9 cellular contexts compared by ENCODE assay signal in genomic region chr2:28868611-28869010, GRCh38. TPM values are rescaled to one million over a fixed set of nuclear protein-coding genes. Genes with fewer than 3 reads are reported as not detected.
A peak's percentile ranks its signal among the peaks of the same experiment; 100 is the strongest.
DNase-seq lines count a peak whose midpoint lies in the region; ATAC-seq and TF ChIP-seq lines count a peak whose summit lies in the region.
"Had no signal": no experiment of that assay in that cellular context is flagged by ENCODE, and none has a peak within 500 bp of the region (broad histone marks: within the 10 kb centered on the region; RNA-seq: fewer than 3 reads in every experiment).

No MANE protein-coding gene starts in this region.

- H3K4me3 Mint-ChIP-seq in IgD-negative memory B cell (peak overlapping the region; percentile 56 to 100 (median 84)), MCF 10A (ENCODE audit: unreplicated experiment) (peak overlapping the region; percentile 92)
- peak overlapping the region; percentile 61 to 95 (median 80) for H3K4me3 Mint-ChIP-seq in naive thymus-derived CD8-positive, alpha-beta T cell

- DNase-seq in BJ (ENCODE audit: low read depth) (no peak), MCF 10A (ENCODE audit: unreplicated experiment) (no peak), foreskin keratinocyte (no peak), amniotic stem cell (lab: John Stamatoyannopoulos, UW) (no peak), nucleus accumbens (lab: John Stamatoyannopoulos, UW) (no peak), mucosa of descending colon (no peak)
- no peak for DNase-seq in naive thymus-derived CD8-positive, alpha-beta T cell
- DNase-seq: NCI-H748 treated with DMSO at 0.1 percent for 48 hours had no signal

- H3K36me3 ChIP-seq in BJ (ENCODE audit: control insufficient read depth, insufficient read depth, low read length) (no peaks in the 10 kb centered on the region; the same call in 1 of the 2 replicates), mucosa of descending colon (ENCODE audit: low read depth) (no peaks in the 10 kb centered on the region)

- H3K27me3 Mint-ChIP-seq in IgD-negative memory B cell, result no peaks in the 10 kb centered on the region
- H3K27me3 Mint-ChIP-seq in MCF 10A (ENCODE audit: insufficient read depth, unreplicated experiment), result no peaks in the 10 kb centered on the region
- H3K27me3 Mint-ChIP-seq in naive thymus-derived CD8-positive, alpha-beta T cell, result no peaks in the 10 kb centered on the region

- H3K27me3 ChIP-seq in BJ (ENCODE audit: control insufficient read depth, insufficient read depth, low read length) (no peaks in the 10 kb centered on the region), foreskin keratinocyte (no peaks in the 10 kb centered on the region)

- intact Hi-C loops in MCF 10A (cut with micrococcal nuclease), result loop anchor here (1.0 kb wide), 1 partner anchor 31 kb away; no protein-coding TSS in a partner anchor
- intact Hi-C loops in mucosa of descending colon (cut with DNase I, micrococcal nuclease), result no loop called here

- CTCF ChIA-PET in BJ (lab: Yijun Ruan, JAX) (interaction anchor here (1.0 kb wide), 1 partner anchor 35 kb away, joined by 3 read pairs; no protein-coding TSS in a partner anchor), MCF 10A (lab: Yijun Ruan, JAX) (interaction anchor here (1.0 kb wide), 1 partner anchor 10 kb away, joined by 4 read pairs; no protein-coding TSS in a partner anchor)

- no peak overlapping the region for H3K27ac ChIP-seq in foreskin keratinocyte

- H3K4me3 ChIP-seq in BJ (ENCODE audit: low read depth, low read length) (peak overlapping the region; percentile 23), mucosa of descending colon (no peak overlapping the region)

- no TSS peak for BruUV-seq in MCF 10A (replicated peaks; lab: Mats Ljungman, UMichigan)

- H3K27ac Mint-ChIP-seq in IgD-negative memory B cell, result no peak overlapping the region
- peak overlapping the region; percentile 18 for H3K27ac Mint-ChIP-seq in MCF 10A (ENCODE audit: low read depth, unreplicated experiment)
- H3K27ac Mint-ChIP-seq in naive thymus-derived CD8-positive, alpha-beta T cell, result peak overlapping the region in 5 of 10 donors; percentile 2 to 68 (median 40)

- peaks cover 23 to 36% (median 35%) of the 10 kb centered on the region in 3 donors for H3K4me1 Mint-ChIP-seq in IgD-negative memory B cell
- peaks cover 24% of the 10 kb centered on the region for H3K4me1 Mint-ChIP-seq in MCF 10A (ENCODE audit: insufficient read depth, unreplicated experiment)
- H3K4me1 Mint-ChIP-seq in naive thymus-derived CD8-positive, alpha-beta T cell, result peaks cover 20 to 58% (median 51%) of the 10 kb centered on the region in 4 donors

- H3K4me1 ChIP-seq in foreskin keratinocyte (no peaks in the 10 kb centered on the region), mucosa of descending colon (ENCODE audit: low read depth) (peaks cover 18% of the 10 kb centered on the region)

- POLR2A ChIA-PET in BJ (lab: Charles Lee), result interaction anchor here (0.6 kb wide), 1 partner anchor 42 kb away, joined by 3 read pairs; no protein-coding TSS in a partner anchor
- POLR2A ChIA-PET in MCF 10A (lab: Yijun Ruan, JAX), result interaction anchor here (0.7 to 5.5 kb wide), 11 partner anchors 9 to 113 kb away, joined by 3 to 79 read pairs (median 8); partner anchors contain the start of gene WDR43
- POLR2A ChIA-PET in naive thymus-derived CD8-positive, alpha-beta T cell (lab: Charles Lee), result interaction anchor here (4.3 kb wide), 1 partner anchor 25 kb away, joined by 94 read pairs; the partner anchor contains the start of gene WDR43

- TF ChIP-seq CTCF in BJ (IDR thresholded peaks at IDR 0.05; ENCODE audit: insufficient read depth, low read depth, low read length), result no peak
- no peak for TF ChIP-seq CTCF in MCF 10A (IDR thresholded peaks at IDR 0.05; ENCODE audit: unreplicated experiment)
- no peak for TF ChIP-seq CTCF in foreskin keratinocyte (conservative IDR thresholded peaks at IDR 0.05)
- TF ChIP-seq CTCF in mucosa of descending colon (IDR thresholded peaks at IDR 0.05), result no peak

- ATAC-seq in naive thymus-derived CD8-positive, alpha-beta T cell, result no peak
- no peak for ATAC-seq in foreskin keratinocyte
- no peak for ATAC-seq in mucosa of descending colon

- H3K9me3 ChIP-seq in mucosa of descending colon, result no peaks in the 10 kb centered on the region

- H3K9me3 Mint-ChIP-seq in IgD-negative memory B cell (no peaks in the 10 kb centered on the region), MCF 10A (ENCODE audit: unreplicated experiment) (no peaks in the 10 kb centered on the region)
- H3K9me3 Mint-ChIP-seq in naive thymus-derived CD8-positive, alpha-beta T cell, result no peaks in the 10 kb centered on the region

- H3K36me3 Mint-ChIP-seq in IgD-negative memory B cell (peaks cover 5% of the 10 kb centered on the region), MCF 10A (ENCODE audit: insufficient read depth, unreplicated experiment) (no peaks in the 10 kb centered on the region)
- H3K36me3 Mint-ChIP-seq in naive thymus-derived CD8-positive, alpha-beta T cell, result peaks cover 3 to 29% (median 11%) of the 10 kb centered on the region in 3 donors

RNA-seq across cellular contexts. Expression of gene TRMT61B, which starts 1.5 kb away (rescaled TPM):
- polyA plus RNA-seq in BJ (2011; rRNA removed), result 8.0 and 12.0 TPM in 2 replicates
- 4.8 and 5.1 TPM in 2 replicates for polyA minus RNA-seq in BJ (2011; rRNA and poly(A)+ RNA removed)
- 20.0 TPM for polyA plus RNA-seq in IgD-negative memory B cell
- total RNA-seq in MCF 10A (2022), result 10.4 and 13.4 TPM in 2 replicates
- total RNA-seq in naive thymus-derived CD8-positive, alpha-beta T cell, result 10 to 100 TPM; 22.8 to 24.3 TPM
- polyA plus RNA-seq in naive thymus-derived CD8-positive, alpha-beta T cell, result 10 to 100 TPM; 17.0 to 21.5 (median 19.5) TPM
- total RNA-seq in foreskin keratinocyte, result 21.1 and 23.1 TPM in 2 replicates
- 17.2 and 19.6 TPM in 2 replicates for polyA plus RNA-seq in foreskin keratinocyte
- 10 to 100 TPM in 1 of 3 donors, 1 to 10 TPM in 2; 9.4 to 12.4 (median 9.6) TPM for total RNA-seq in mucosa of descending colon

RNA-seq across cellular contexts. Expression of gene WDR43, which starts 25.9 kb away (rescaled TPM):
- 32.8 and 59.1 TPM in 2 replicates for polyA plus RNA-seq in BJ (2011; rRNA removed)
- polyA minus RNA-seq in BJ (2011; rRNA and poly(A)+ RNA removed), result 52.9 and 56.7 TPM in 2 replicates
- polyA plus RNA-seq in IgD-negative memory B cell, result 38.0 TPM
- 100 and 160 TPM in 2 replicates for total RNA-seq in MCF 10A (2022)
- total RNA-seq in naive thymus-derived CD8-positive, alpha-beta T cell, result 10 to 100 TPM; 70.4 to 73.2 TPM
- polyA plus RNA-seq in naive thymus-derived CD8-positive, alpha-beta T cell, result 10 to 100 TPM; 35.1 to 44.8 (median 37.6) TPM
- 78.3 and 85.8 TPM in 2 replicates for total RNA-seq in foreskin keratinocyte
- 16.2 and 24.9 TPM in 2 replicates for polyA plus RNA-seq in foreskin keratinocyte
- total RNA-seq in mucosa of descending colon, result 10 to 100 TPM; 34.4 to 40.9 (median 37.6) TPM

RNA-seq across cellular contexts. Expression of gene SPDYA, which starts 58.0 kb away (rescaled TPM):
- 0.10 TPM in 1 of 2 replicates, not detected in the other for polyA plus RNA-seq in BJ (2011; rRNA removed)
- polyA minus RNA-seq in BJ (2011; rRNA and poly(A)+ RNA removed), result 0.26 and 0.66 TPM in 2 replicates
- polyA plus RNA-seq in IgD-negative memory B cell, result 0.30 TPM
- 2.6 and 2.8 TPM in 2 replicates for total RNA-seq in MCF 10A (2022)
- total RNA-seq in naive thymus-derived CD8-positive, alpha-beta T cell, result 1 to 10 TPM; 1.1 to 2.1 TPM
- polyA plus RNA-seq in naive thymus-derived CD8-positive, alpha-beta T cell, result not detected
- 0.35 and 0.41 TPM in 2 replicates for total RNA-seq in foreskin keratinocyte
- polyA plus RNA-seq in foreskin keratinocyte, result 0.03 TPM in 1 of 2 replicates, not detected in the other
- total RNA-seq in mucosa of descending colon, result 1 to 10 TPM; 1.1 to 2.3 (median 1.2) TPM
